Comparison of ENCODE assay signal across 9 cellular contexts in the genomic region with DNA sequence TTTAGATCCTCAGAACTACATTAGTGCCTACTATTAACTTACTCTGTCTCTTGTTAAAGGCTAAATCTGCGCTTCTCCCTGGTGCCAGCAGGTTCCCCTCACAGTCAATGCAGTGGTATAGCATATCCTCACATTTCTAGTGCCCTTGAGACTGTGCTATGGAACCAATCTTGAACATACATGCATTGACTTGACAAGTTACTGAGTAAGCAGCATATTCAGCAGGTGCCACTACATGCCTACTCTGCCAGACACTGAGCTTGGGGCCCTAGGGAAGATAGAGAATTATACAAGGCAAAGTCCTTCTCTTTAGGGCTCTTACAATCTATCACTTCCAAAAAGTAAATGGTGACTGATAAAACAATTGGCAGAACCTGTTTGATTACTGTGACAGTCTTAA. TPM values are rescaled to one million over a fixed set of nuclear protein-coding genes. Genes with fewer than 3 reads are reported as not detected.
DNase-seq lines count a peak whose midpoint lies in the region; ATAC-seq and TF ChIP-seq lines count a peak whose summit lies in the region.
"Had no signal": no experiment of that assay in that cellular context is flagged by ENCODE, and none has a peak within 500 bp of the region (broad histone marks: within the 10 kb centered on the region; RNA-seq: fewer than 3 reads in every experiment).

No MANE protein-coding gene starts in this region.

- H3K9me3 ChIP-seq in trophoblast cell (ENCODE audit: insufficient read depth, low read depth, low read length): no peaks in the 10 kb centered on the region

- DNase-seq in NCI-H510A treated with DMSO at 0.1 percent for 48 hours (lab: John Stamatoyannopoulos, UW) (peak; percentile 34), NCI-H510A (lab: John Stamatoyannopoulos, UW) (no peak), NCI-H69 (lab: John Stamatoyannopoulos, UW) (peak; percentile 51), choroid plexus epithelial cell (ENCODE audit: low read depth) (no peak), trophoblast cell (no peak), NCI-H1048 (lab: John Stamatoyannopoulos, UW) (no peak)
- no peak for DNase-seq in activated effector memory CD4-positive, alpha-beta T cell treated with anti-CD3 and anti-CD28 coated beads, Interleukin-2, amount 50 U/mL, for 16 hours
- DNase-seq: NCI-H1092 had no signal

- peak; percentile 11 for TF ChIP-seq CTCF in choroid plexus epithelial cell (conservative IDR thresholded peaks at IDR 0.05; ENCODE audit: low read depth, low read length)

- no peak overlapping the region for H3K14ac ChIP-seq in trophoblast cell (ENCODE audit: low read length)

- peaks cover 17% of the 10 kb centered on the region for H3K79me1 ChIP-seq in trophoblast cell (ENCODE audit: low read length)

- H3K4me2 ChIP-seq in trophoblast cell (ENCODE audit: low read length): peak overlapping the region; percentile 24

- no peak overlapping the region for H3K23ac ChIP-seq in trophoblast cell (ENCODE audit: low read length)

- H2AK5ac ChIP-seq in trophoblast cell (ENCODE audit: low read length): no peak overlapping the region

- H3K4me1 ChIP-seq in trophoblast cell (ENCODE audit: control insufficient read depth in 1 of 2, insufficient read depth in 2 of 2, low read length in 2 of 2): peaks cover 11 to 21% of the 10 kb centered on the region in 2 experiments

- no peak overlapping the region for H3K18ac ChIP-seq in trophoblast cell (ENCODE audit: low read length)

- no peak overlapping the region for H2BK120ac ChIP-seq in trophoblast cell (ENCODE audit: insufficient read depth, low read length, poor library complexity)

- peak overlapping the region; percentile 15 for H3K4ac ChIP-seq in trophoblast cell (ENCODE audit: low read depth, low read length)

- no peaks in the 10 kb centered on the region for H3K36me3 ChIP-seq in trophoblast cell (ENCODE audit: control insufficient read depth in 1 of 2, insufficient read depth in 2 of 2, low read length in 2 of 2)

- no peak overlapping the region for H2BK12ac ChIP-seq in trophoblast cell (ENCODE audit: low read length)

- no peak overlapping the region for H3K9ac ChIP-seq in trophoblast cell (ENCODE audit: low read length)

- H2AFZ ChIP-seq in trophoblast cell (ENCODE audit: insufficient read depth, low read length, poor library complexity): no peak overlapping the region

- no peak overlapping the region for H4K91ac ChIP-seq in trophoblast cell (ENCODE audit: low read depth, low read length)

- no peak overlapping the region for H4K8ac ChIP-seq in trophoblast cell (ENCODE audit: low read depth, low read length)

- no peak overlapping the region for H4K12ac ChIP-seq in trophoblast cell (ENCODE audit: low read depth, low read length)

- no peaks in the 10 kb centered on the region for H3K27me3 ChIP-seq in trophoblast cell (ENCODE audit: insufficient read depth, low read length)

- no peak overlapping the region for H3K27ac ChIP-seq in trophoblast cell (ENCODE audit: low read depth, low read length)

- no peak for ATAC-seq in GM21737 (IDR thresholded peaks at IDR 0.05; ENCODE audit: unreplicated experiment)

- H3K4me3 ChIP-seq in choroid plexus epithelial cell (ENCODE audit: low read depth, low read length): no peak overlapping the region
- no peak overlapping the region for H3K4me3 ChIP-seq in trophoblast cell (ENCODE audit: low read depth, low read length)

- no peak overlapping the region for H2BK5ac ChIP-seq in trophoblast cell (ENCODE audit: low read depth, low read length, poor library complexity)

- peaks cover 18% of the 10 kb centered on the region for H3K79me2 ChIP-seq in trophoblast cell (ENCODE audit: control insufficient read depth, insufficient read depth, low read length, poor library complexity)

- WGBS in trophoblast cell (ENCODE audit: extremely low coverage, insufficient coverage, insufficient read length): no CpG with 5 or more reads among the region's 1 CpG

RNA-seq across cellular contexts. Expression of a gene that starts 3.2 kb away (rescaled TPM):
- 4.5 and 4.8 TPM in 2 replicates for polyA plus RNA-seq in trophoblast cell (2013)

RNA-seq across cellular contexts. Expression of a gene that starts 20.3 kb away (rescaled TPM):
- 0.85 and 1.1 TPM in 2 replicates for polyA plus RNA-seq in trophoblast cell (2013)

RNA-seq across cellular contexts. Expression of a gene that starts 34.6 kb away (rescaled TPM):
- polyA plus RNA-seq in trophoblast cell (2013): not detected in 2 replicates

RNA-seq across cellular contexts. Expression of a gene that starts 53.1 kb away (rescaled TPM):
- 16.1 and 19.0 TPM in 2 replicates for polyA plus RNA-seq in trophoblast cell (2013)

RNA-seq across cellular contexts. Expression of a gene that starts 53.2 kb away (rescaled TPM):
- 12.4 TPM in 2 replicates for polyA plus RNA-seq in trophoblast cell (2013)

Comparison
In these comparisons a context has a peak if more than half of its experiments do, and no peak if none do; other contexts are left out.
1. DNase-seq: peak in NCI-H510A treated with DMSO at 0.1 percent for 48 hours (single experiment) and NCI-H69 (single experiment); none in NCI-H510A (single experiment), choroid plexus epithelial cell (single experiment), trophoblast cell (0 of 2), NCI-H1048 (single experiment) and activated effector memory CD4-positive, alpha-beta T cell treated with anti-CD3 and anti-CD28 coated beads, Interleukin-2, amount 50 U/mL, for 16 hours (single experiment).